ENCODE assay signal across 12 cellular contexts in genomic region chr12:104411826-104412626, GRCh38. TPM values are rescaled to one million over a fixed set of nuclear protein-coding genes. Genes with fewer than 3 reads are reported as not detected.
DNase-seq lines count a peak whose midpoint lies in the region; ATAC-seq and TF ChIP-seq lines count a peak whose summit lies in the region.
"Had no signal": no experiment of that assay in that cellular context is flagged by ENCODE, and none has a peak within 500 bp of the region (broad histone marks: within the 10 kb centered on the region; RNA-seq: fewer than 3 reads in every experiment).

No MANE protein-coding gene starts in this region.

- no peaks in the 10 kb centered on the region for H3K27me3 ChIP-seq in smooth muscle cell (ENCODE audit: low read depth)

- H3K4me2 ChIP-seq in smooth muscle cell, result peak overlapping the region; percentile 0

- H3K4me3 ChIP-seq in smooth muscle cell, result no peak overlapping the region

- no peaks in the 10 kb centered on the region for H3K36me3 Mint-ChIP-seq in activated B cell treated with CpG ODN at 0.5 μM for 24 hours (ENCODE audit: low read depth)
- H3K36me3 Mint-ChIP-seq: CD4-positive, alpha-beta memory T cell; mesothelial cell of epicardium had no signal

- H3F3A ChIP-seq in smooth muscle cell (ENCODE audit: low read depth), result no peaks in the 10 kb centered on the region

- H3K79me2 ChIP-seq in smooth muscle cell (ENCODE audit: low read depth), result no peaks in the 10 kb centered on the region

- H3K27ac Mint-ChIP-seq in activated B cell treated with CpG ODN at 0.5 μM for 24 hours, result no peak overlapping the region
- H3K27ac Mint-ChIP-seq: activated CD4-positive, alpha-beta T cell treated with anti-CD3 and anti-CD28 coated beads, Interleukin-2, amount 10 ng/mL, durations not matched to agents 24 days and 14 days; mesothelial cell of epicardium had no signal

- no peaks in the 10 kb centered on the region for H4K20me1 ChIP-seq in smooth muscle cell (ENCODE audit: low read depth)

- no peaks in the 10 kb centered on the region for H3K27me3 Mint-ChIP-seq in activated B cell treated with CpG ODN at 0.5 μM for 24 hours

- peaks cover 11% of the 10 kb centered on the region for H3K4me1 ChIP-seq in smooth muscle cell (ENCODE audit: low read depth)

- no peak overlapping the region for H2AFZ ChIP-seq in smooth muscle cell (ENCODE audit: low read depth)

- CTCF ChIA-PET in activated B cell treated with CpG ODN at 0.5 μM for 24 hours (lab: Charles Lee), result no interaction called here

- peak; percentile 54 for DNase-seq in activated CD8-positive, alpha-beta memory T cell treated with anti-CD3 and anti-CD28 coated beads for 24 hours
- no peak for DNase-seq in activated CD8-positive, alpha-beta memory T cell treated with anti-CD3 and anti-CD28 coated beads, Interleukin-2, amount 50 U/mL, for 48 hours
- DNase-seq in activated B cell treated with CpG ODN at 0.5 μM for 24 hours (no peak), hepatic stellate cell (ENCODE audit: low spot score) (peak; percentile 26), smooth muscle cell (lab: John Stamatoyannopoulos, UW; ENCODE audit: unreplicated experiment) (no peak), GF-D8 (lab: John Stamatoyannopoulos, UW) (no peak)
- DNase-seq in activated T-cell treated with anti-CD3 and anti-CD28 coated beads, Interleukin-2, amount 50 U/mL, for 48 hours, result no peak
- DNase-seq: activated CD4-positive, alpha-beta T cell treated with anti-CD3 and anti-CD28 coated beads, Interleukin-2, amount 10 ng/mL, durations not matched to agents 24 days and 14 days; amniotic stem cell; CD4-positive, alpha-beta memory T cell had no signal

- no peak overlapping the region for H3K4me3 Mint-ChIP-seq in activated B cell treated with CpG ODN at 0.5 μM for 24 hours
- H3K4me3 Mint-ChIP-seq: activated CD4-positive, alpha-beta T cell treated with anti-CD3 and anti-CD28 coated beads, Interleukin-2, amount 10 ng/mL, durations not matched to agents 24 days and 14 days; mesothelial cell of epicardium had no signal

- H3K27ac ChIP-seq in smooth muscle cell (ENCODE audit: low read depth), result no peak overlapping the region

- no peaks in the 10 kb centered on the region for H3K9me3 ChIP-seq in smooth muscle cell (replicated peaks; ENCODE audit: low read depth)

- 54% methylated on average over 16 of the region's 16 CpGs for WGBS in smooth muscle cell (ENCODE audit: low lambda C conversion rate)

- no peaks in the 10 kb centered on the region for H3K36me3 ChIP-seq in smooth muscle cell (ENCODE audit: low read depth)

- no peaks in the 10 kb centered on the region for H3K9me3 Mint-ChIP-seq in activated B cell treated with CpG ODN at 0.5 μM for 24 hours
- H3K9me3 Mint-ChIP-seq: CD4-positive, alpha-beta memory T cell; mesothelial cell of epicardium had no signal

- TF ChIP-seq CTCF in activated B cell treated with CpG ODN at 0.5 μM for 24 hours (IDR thresholded peaks at IDR 0.05) (no peak), smooth muscle cell (IDR thresholded peaks at IDR 0.05; ENCODE audit: borderline replicate concordance, insufficient read depth, poor library complexity, severe bottlenecking) (no peak)

- H3K9ac ChIP-seq in smooth muscle cell (ENCODE audit: low read depth), result no peak overlapping the region

- ATAC-seq in activated B cell treated with CpG ODN at 0.5 μM for 24 hours (ENCODE audit: low read depth), result peak; percentile 37
- no peak for ATAC-seq in GM21360 (IDR thresholded peaks at IDR 0.05; ENCODE audit: unreplicated experiment)

- intact Hi-C loops in activated B cell treated with CpG ODN at 0.5 μM for 24 hours (cut with micrococcal nuclease), result no loop called here

- POLR2A ChIA-PET in activated B cell treated with CpG ODN at 0.5 μM for 24 hours (lab: Charles Lee), result no interaction called here

- peaks cover 19% of the 10 kb centered on the region for H3K4me1 Mint-ChIP-seq in activated B cell treated with CpG ODN at 0.5 μM for 24 hours
- H3K4me1 Mint-ChIP-seq: CD4-positive, alpha-beta memory T cell had no signal

RNA-seq across cellular contexts. Expression of gene CHST11, which starts 44.7 kb away (rescaled TPM):
- total RNA-seq in activated B cell treated with CpG ODN at 0.5 μM for 24 hours, result 40.1 and 40.6 TPM in 2 replicates
- total RNA-seq in smooth muscle cell, result 7.7 and 10.2 TPM in 2 replicates
- 6.9 and 15.9 TPM in 2 replicates for polyA plus RNA-seq in smooth muscle cell

Comparison
In these comparisons a context has a peak if more than half of its experiments do, and no peak if none do; other contexts are left out.
1. DNase-seq: peak in activated CD8-positive, alpha-beta memory T cell treated with anti-CD3 and anti-CD28 coated beads for 24 hours (single experiment) and hepatic stellate cell (single experiment); none in activated CD8-positive, alpha-beta memory T cell treated with anti-CD3 and anti-CD28 coated beads, Interleukin-2, amount 50 U/mL, for 48 hours (single experiment), activated B cell treated with CpG ODN at 0.5 μM for 24 hours (single experiment), smooth muscle cell (single experiment), GF-D8 (single experiment) and activated T-cell treated with anti-CD3 and anti-CD28 coated beads, Interleukin-2, amount 50 U/mL, for 48 hours (0 of 2).